7 cellular contexts compared by ENCODE assay signal in the genomic region with DNA sequence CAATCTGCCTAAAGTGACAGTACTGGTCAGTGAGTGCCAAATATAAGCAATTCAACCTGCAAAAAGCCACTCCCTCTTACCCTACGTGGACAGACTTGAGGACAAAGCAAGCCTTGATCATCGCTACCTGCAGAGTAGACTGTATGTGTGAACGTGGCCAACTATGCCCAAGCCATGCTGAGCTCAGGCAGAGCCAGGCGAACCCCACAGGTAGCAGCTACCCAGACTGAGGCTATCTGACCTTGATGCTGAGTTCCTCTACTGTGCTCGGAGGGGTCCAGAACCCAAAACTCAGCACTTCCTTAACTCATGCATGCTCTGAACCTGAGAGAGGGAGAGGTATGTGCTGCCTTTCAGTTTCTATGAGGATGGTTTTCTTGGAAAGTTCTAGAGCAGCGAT.
"Had no signal": no experiment of that assay in that cellular context is flagged by ENCODE, and none has a peak within 500 bp of the region (broad histone marks: within the 10 kb centered on the region; RNA-seq: fewer than 3 reads in every experiment).

No MANE protein-coding gene starts in this region.

- H3K4me3 ChIP-seq: K562 had no signal

- H3K27me3 Mint-ChIP-seq: IgD-negative memory B cell had no signal

- H3K9me3 Mint-ChIP-seq: IgD-negative memory B cell had no signal

- H3K36me3 Mint-ChIP-seq: IgD-negative memory B cell had no signal

- H3K27ac Mint-ChIP-seq: IgD-negative memory B cell had no signal

- DNase-seq: IMR-90, KBM-7 had no signal

- H3K4me1 Mint-ChIP-seq: IgD-negative memory B cell had no signal

- FAIRE-seq: HepG2, HTR-8/SVneo, K562 had no signal

- H3K27ac ChIP-seq: HL-60 had no signal
